ENCODE assay signal across 1 cellular context in the genomic region with DNA sequence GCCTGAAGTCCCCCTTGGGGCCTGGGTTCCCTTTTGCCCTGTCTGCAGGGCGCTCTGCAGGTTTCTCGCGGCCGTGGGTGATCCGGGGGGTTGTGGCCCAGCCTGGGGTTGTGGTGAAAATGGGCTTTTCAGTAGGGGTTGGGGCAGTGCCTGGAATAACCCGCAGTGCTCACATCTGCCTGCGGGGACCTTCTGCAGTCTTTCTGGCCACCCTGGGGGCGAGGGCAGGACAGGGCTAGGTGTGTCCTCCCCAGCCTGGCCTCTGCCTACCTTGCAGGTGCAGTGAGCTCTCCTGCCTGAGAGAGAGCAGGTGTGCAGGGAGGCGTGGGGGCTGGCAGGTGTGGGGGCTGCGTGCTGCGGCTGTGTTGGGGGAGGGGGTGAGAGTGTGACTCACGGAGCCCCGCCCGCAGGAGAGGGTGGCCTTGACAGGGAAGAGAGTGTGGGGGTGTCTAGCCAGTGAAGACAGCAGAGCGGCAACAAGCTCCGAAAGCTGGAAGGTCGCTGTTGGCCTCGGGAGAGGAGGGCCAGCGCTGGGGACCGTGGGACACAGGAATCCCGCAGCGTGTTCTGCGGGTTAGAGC.
TF ChIP-seq lines count a peak whose summit lies in the region.

No MANE protein-coding gene starts in this region.

TF ChIP-seq in HEK293, 187 proteins besides CTCF, POLR2A, EP300 and RAD21 (continued from another document):
- TF ChIP-seq, protein P1, sequence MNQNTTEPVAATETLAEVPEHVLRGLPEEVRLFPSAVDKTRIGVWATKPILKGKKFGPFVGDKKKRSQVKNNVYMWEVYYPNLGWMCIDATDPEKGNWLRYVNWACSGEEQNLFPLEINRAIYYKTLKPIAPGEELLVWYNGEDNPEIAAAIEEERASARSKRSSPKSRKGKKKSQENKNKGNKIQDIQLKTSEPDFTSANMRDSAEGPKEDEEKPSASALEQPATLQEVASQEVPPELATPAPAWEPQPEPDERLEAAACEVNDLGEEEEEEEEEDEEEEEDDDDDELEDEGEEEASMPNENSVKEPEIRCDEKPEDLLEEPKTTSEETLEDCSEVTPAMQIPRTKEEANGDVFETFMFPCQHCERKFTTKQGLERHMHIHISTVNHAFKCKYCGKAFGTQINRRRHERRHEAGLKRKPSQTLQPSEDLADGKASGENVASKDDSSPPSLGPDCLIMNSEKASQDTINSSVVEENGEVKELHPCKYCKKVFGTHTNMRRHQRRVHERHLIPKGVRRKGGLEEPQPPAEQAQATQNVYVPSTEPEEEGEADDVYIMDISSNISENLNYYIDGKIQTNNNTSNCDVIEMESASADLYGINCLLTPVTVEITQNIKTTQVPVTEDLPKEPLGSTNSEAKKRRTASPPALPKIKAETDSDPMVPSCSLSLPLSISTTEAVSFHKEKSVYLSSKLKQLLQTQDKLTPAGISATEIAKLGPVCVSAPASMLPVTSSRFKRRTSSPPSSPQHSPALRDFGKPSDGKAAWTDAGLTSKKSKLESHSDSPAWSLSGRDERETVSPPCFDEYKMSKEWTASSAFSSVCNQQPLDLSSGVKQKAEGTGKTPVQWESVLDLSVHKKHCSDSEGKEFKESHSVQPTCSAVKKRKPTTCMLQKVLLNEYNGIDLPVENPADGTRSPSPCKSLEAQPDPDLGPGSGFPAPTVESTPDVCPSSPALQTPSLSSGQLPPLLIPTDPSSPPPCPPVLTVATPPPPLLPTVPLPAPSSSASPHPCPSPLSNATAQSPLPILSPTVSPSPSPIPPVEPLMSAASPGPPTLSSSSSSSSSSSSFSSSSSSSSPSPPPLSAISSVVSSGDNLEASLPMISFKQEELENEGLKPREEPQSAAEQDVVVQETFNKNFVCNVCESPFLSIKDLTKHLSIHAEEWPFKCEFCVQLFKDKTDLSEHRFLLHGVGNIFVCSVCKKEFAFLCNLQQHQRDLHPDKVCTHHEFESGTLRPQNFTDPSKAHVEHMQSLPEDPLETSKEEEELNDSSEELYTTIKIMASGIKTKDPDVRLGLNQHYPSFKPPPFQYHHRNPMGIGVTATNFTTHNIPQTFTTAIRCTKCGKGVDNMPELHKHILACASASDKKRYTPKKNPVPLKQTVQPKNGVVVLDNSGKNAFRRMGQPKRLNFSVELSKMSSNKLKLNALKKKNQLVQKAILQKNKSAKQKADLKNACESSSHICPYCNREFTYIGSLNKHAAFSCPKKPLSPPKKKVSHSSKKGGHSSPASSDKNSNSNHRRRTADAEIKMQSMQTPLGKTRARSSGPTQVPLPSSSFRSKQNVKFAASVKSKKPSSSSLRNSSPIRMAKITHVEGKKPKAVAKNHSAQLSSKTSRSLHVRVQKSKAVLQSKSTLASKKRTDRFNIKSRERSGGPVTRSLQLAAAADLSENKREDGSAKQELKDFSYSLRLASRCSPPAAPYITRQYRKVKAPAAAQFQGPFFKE (tag by site-specific recombination; IDR thresholded peaks at IDR 0.05; ENCODE audit: borderline replicate concordance), result no peak
- TF ChIP-seq GLI4 (tag by site-specific recombination; IDR thresholded peaks at IDR 0.05) (no peak), KLF10 (tag by site-specific recombination; IDR thresholded peaks at IDR 0.05) (no peak), ZNF394 (tag by site-specific recombination; IDR thresholded peaks at IDR 0.05; ENCODE audit: borderline replicate concordance) (no peak), ZNF596 (tag by site-specific recombination; IDR thresholded peaks at IDR 0.05) (no peak), ZNF555 (tag by site-specific recombination; conservative IDR thresholded peaks at IDR 0.05) (no peak), KLF1 (tag by site-specific recombination; IDR thresholded peaks at IDR 0.05) (peak; percentile 50; the same call in 1 of the 2 replicates), MEIS1 (CRISPR knock-in tag; IDR thresholded peaks at IDR 0.05; ENCODE audit: borderline replicate concordance) (no peak), GLIS2 (tag by site-specific recombination; IDR thresholded peaks at IDR 0.05) (peak; percentile 41; the same call in 1 of the 2 replicates), ZNF138 (tag by site-specific recombination; IDR thresholded peaks at IDR 0.05; ENCODE audit: borderline replicate concordance) (no peak), ZNF311 (tag by site-specific recombination; IDR thresholded peaks at IDR 0.05; ENCODE audit: borderline replicate concordance) (no peak), ZNF114 (tag by site-specific recombination; IDR thresholded peaks at IDR 0.05) (no peak), ZNF785 (tag by site-specific recombination; IDR thresholded peaks at IDR 0.05) (no peak), ZNF354C (tag by site-specific recombination; IDR thresholded peaks at IDR 0.05; ENCODE audit: borderline replicate concordance, low read depth) (no peak), OSR2 (tag by site-specific recombination; IDR thresholded peaks at IDR 0.05) (no peak)
